19 cellular contexts compared by ENCODE assay signal in the genomic region with DNA sequence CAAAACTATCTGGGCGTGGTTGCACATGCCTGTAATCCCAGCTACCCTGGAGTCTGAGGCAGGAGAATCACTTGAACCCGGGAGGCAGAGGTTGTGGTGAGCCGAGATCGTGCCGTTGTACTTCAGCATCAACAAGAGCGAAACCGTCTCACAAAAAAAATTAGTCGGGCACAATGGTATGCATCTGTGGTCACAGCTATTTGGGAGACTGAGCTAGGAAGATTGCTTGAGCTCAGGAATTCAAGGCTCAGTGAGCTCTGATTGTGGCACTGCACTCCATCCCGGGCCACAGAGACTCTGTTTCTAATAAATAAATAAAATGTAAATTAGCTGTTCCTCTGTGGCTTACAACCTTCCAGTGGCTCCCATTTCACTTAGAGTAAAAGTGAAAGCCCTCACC. TPM values are rescaled to one million over a fixed set of nuclear protein-coding genes. Genes with fewer than 3 reads are reported as not detected.
A peak's percentile ranks its signal among the peaks of the same experiment; 100 is the strongest.
DNase-seq lines count a peak whose midpoint lies in the region; ATAC-seq, FAIRE-seq and TF ChIP-seq lines count a peak whose summit lies in the region.
"Had no signal": no experiment of that assay in that cellular context is flagged by ENCODE, and none has a peak within 500 bp of the region (broad histone marks: within the 10 kb centered on the region; RNA-seq: fewer than 3 reads in every experiment).

No MANE protein-coding gene starts in this region.

- H2BK120ac ChIP-seq in IMR-90 (ENCODE audit: low read depth, low read length) = no peak overlapping the region

- no peak overlapping the region for H3K23ac ChIP-seq in IMR-90 (ENCODE audit: low read depth, low read length)

- no peak overlapping the region for H3K4me2 ChIP-seq in IMR-90 (ENCODE audit: low read depth, low read length)

- DNase-seq in BJ (ENCODE audit: low read depth) (peak; percentile 12), IMR-90 (peak; percentile 44), astrocyte of the spinal cord (ENCODE audit: low read depth, low spot score) (peak; percentile 41), myocyte (ENCODE audit: low read depth) (peak; percentile 24), DMS 273 treated with DMSO at 0.1 percent for 48 hours (lab: John Stamatoyannopoulos, UW) (no peak), NAMALWA (ENCODE audit: low spot score) (no peak), GM19239 (ENCODE audit: insufficient read length, low spot score) (no peak)
- DNase-seq: activated effector memory CD4-positive, alpha-beta T cell treated with anti-CD3 and anti-CD28 coated beads, Interleukin-2, amount 50 U/mL, for 16 hours; AML-193; amygdala; left lung; MG63; NCI-H1930; NCI-H446 treated with DMSO at 0.1 percent for 48 hours; substantia nigra had no signal

- H3K9me3 ChIP-seq in IMR-90 (ENCODE audit: control insufficient read depth, insufficient read depth, low read length) = no peaks in the 10 kb centered on the region
- H3K9me3 ChIP-seq: left lung, MG63 had no signal

- H4K91ac ChIP-seq in IMR-90 (ENCODE audit: insufficient read depth, low read depth, low read length) = no peak overlapping the region

- H3K27me3 ChIP-seq in BJ (ENCODE audit: control insufficient read depth, insufficient read depth, low read length) = no peaks in the 10 kb centered on the region
- H3K27me3 ChIP-seq in IMR-90 (ENCODE audit: control insufficient read depth, insufficient read depth, low read length) = no peaks in the 10 kb centered on the region
- H3K27me3 ChIP-seq: left lung, MG63 had no signal

- H2AK9ac ChIP-seq in IMR-90 (replicated peaks; ENCODE audit: low read depth, low read length, poor library complexity) = no peak overlapping the region

- H3K56ac ChIP-seq in IMR-90 (ENCODE audit: extremely low read depth, insufficient read depth, low read length) = no peak overlapping the region

- H2BK15ac ChIP-seq in IMR-90 (ENCODE audit: low read depth, low read length) = no peak overlapping the region

- in situ Hi-C loops in IMR-90 (cut with MboI; ENCODE audit: low sequenced_read_pairs) = no loop called here
- in situ Hi-C loops in astrocyte of the spinal cord (cut with HindIII; ENCODE audit: low sequenced_read_pairs) = no loop called here

- ATAC-seq in IMR-90 (ENCODE audit: low read depth) (peak; percentile 77), HG03520 (IDR thresholded peaks at IDR 0.05; ENCODE audit: unreplicated experiment) (no peak)
- ATAC-seq: left lung, sciatic nerve had no signal

- peaks cover 5% of the 10 kb centered on the region; the same call in 1 of the 2 replicates for H3K4me1 ChIP-seq in IMR-90 (ENCODE audit: control insufficient read depth, insufficient read depth, low read length)

- TF ChIP-seq CTCF in BJ (IDR thresholded peaks at IDR 0.05; ENCODE audit: insufficient read depth, low read depth, low read length) = no peak
- no peak for TF ChIP-seq CTCF in IMR-90 (conservative IDR thresholded peaks at IDR 0.05; ENCODE audit: low read depth, low read length)
- no peak for TF ChIP-seq CTCF in astrocyte of the spinal cord (IDR thresholded peaks at IDR 0.05; ENCODE audit: low read depth, low read length)

- no peak overlapping the region for H3K14ac ChIP-seq in IMR-90 (replicated peaks; ENCODE audit: low read depth, low read length)

- H2BK5ac ChIP-seq in IMR-90 (ENCODE audit: low read depth, low read length, poor library complexity, severe bottlenecking) = no peak overlapping the region

- H3K79me1 ChIP-seq in IMR-90 (ENCODE audit: low read depth in 1 of 2, low read length in 2 of 2) = peaks cover 49 to 82% of the 10 kb centered on the region in 2 experiments

- dilution Hi-C loops in IMR-90 (cut with HindIII; ENCODE audit: low sequenced_read_pairs, unreplicated experiment) = no loop called here

- no peak for TF ChIP-seq POLR2A in IMR-90 (IDR thresholded peaks at IDR 0.05; ENCODE audit: low read depth, low read length)

- H2AFZ ChIP-seq in IMR-90 (replicated peaks; ENCODE audit: low read length, poor library complexity) = no peak overlapping the region

- no peak overlapping the region for H2BK20ac ChIP-seq in IMR-90 (ENCODE audit: low read depth, low read length)

- H3K9ac ChIP-seq in IMR-90 (ENCODE audit: low read depth, low read length) = no peak overlapping the region

- peaks cover 13% of the 10 kb centered on the region; the same call in 1 of the 2 replicates for H3K9me1 ChIP-seq in IMR-90 (ENCODE audit: insufficient read depth, low read length)

- H3K4me3 ChIP-seq in BJ (ENCODE audit: low read depth, low read length) (no peak overlapping the region), IMR-90 (ENCODE audit: insufficient read depth, low read depth, low read length) (no peak overlapping the region), astrocyte of the spinal cord (ENCODE audit: low read depth, low read length) (no peak overlapping the region)
- H3K4me3 ChIP-seq: left lung, MG63 had no signal

- peaks cover 63% of the 10 kb centered on the region for H4K20me1 ChIP-seq in IMR-90 (ENCODE audit: insufficient read depth, low read length)

- H3K4ac ChIP-seq in IMR-90 (ENCODE audit: low read depth, low read length) = no peak overlapping the region

- H4K5ac ChIP-seq in IMR-90 (ENCODE audit: low read depth, low read length) = no peak overlapping the region

- BruUV-seq in IMR-90 (replicated peaks; lab: Mats Ljungman, UMichigan) = no TSS peak

- intact Hi-C loops in IMR-90 (cut with micrococcal nuclease) = no loop called here

- FAIRE-seq in GM19239 (lab: Jason Lieb, UNC) = no peak
- FAIRE-seq: frontal cortex, GM18507 had no signal

- H2AK5ac ChIP-seq in IMR-90 (ENCODE audit: low read depth, low read length) = no peak overlapping the region

- POLR2A ChIA-PET in BJ (lab: Charles Lee) (interaction anchor here (0.5 kb wide), 1 partner anchor 15 kb away, joined by 16 read pairs; no protein-coding TSS in a partner anchor), IMR-90 (lab: Charles Lee; ENCODE audit: unreplicated experiment) (no interaction called here)

- H3K18ac ChIP-seq in IMR-90 (ENCODE audit: low read depth, low read length) = no peak overlapping the region

- H3K36me3 ChIP-seq in BJ (ENCODE audit: control insufficient read depth, insufficient read depth, low read length) (no peaks in the 10 kb centered on the region; the same call in 1 of the 2 replicates), IMR-90 (ENCODE audit: control insufficient read depth, insufficient read depth, low read length) (peaks cover 1% of the 10 kb centered on the region; the same call in 1 of the 2 replicates)
- H3K36me3 ChIP-seq: left lung, MG63 had no signal

- no peak for TF ChIP-seq RAD21 in IMR-90 (IDR thresholded peaks at IDR 0.05; ENCODE audit: low read length)

- no peak overlapping the region for H4K8ac ChIP-seq in IMR-90 (ENCODE audit: low read depth in 2 of 2, low read length in 2 of 2)

- H3K27ac ChIP-seq in IMR-90 (ENCODE audit: insufficient read depth, low read length) = no peak overlapping the region
- H3K27ac ChIP-seq: left lung had no signal

- WGBS in IMR-90 (ENCODE audit: extremely low coverage in 2 of 2, insufficient read length in 1 of 2), 2 experiments = 80% methylated on average over 1 of the region's 9 CpGs; no CpG with 5 or more reads in 1 of the 2 experiments

- CTCF ChIA-PET in BJ (lab: Yijun Ruan, JAX) = interaction anchor here (1.1 kb wide), 1 partner anchor 11 kb away, joined by 3 read pairs; no protein-coding TSS in a partner anchor
- CTCF ChIA-PET in IMR-90 (lab: Yijun Ruan, JAX) = no interaction called here

TF ChIP-seq in IMR-90, 13 proteins besides CTCF, POLR2A, EP300 and RAD21:
- TF ChIP-seq FOS (IDR thresholded peaks at IDR 0.05; ENCODE audit: low read depth, low read length) (no peak), BHLHE40 (IDR thresholded peaks at IDR 0.05; ENCODE audit: low read depth, low read length) (no peak), RCOR1 (IDR thresholded peaks at IDR 0.05; ENCODE audit: insufficient replicate concordance, low read length) (no peak), SMC3 (IDR thresholded peaks at IDR 0.05; ENCODE audit: low read depth, low read length) (no peak), NFE2L2 (IDR thresholded peaks at IDR 0.05; ENCODE audit: low read depth, low read length) (no peak), MAZ (IDR thresholded peaks at IDR 0.05; ENCODE audit: borderline replicate concordance, low read depth, low read length) (no peak), CEBPB (IDR thresholded peaks at IDR 0.05; ENCODE audit: low read depth, low read length) (no peak), MXI1 (IDR thresholded peaks at IDR 0.05; ENCODE audit: borderline replicate concordance, low read depth, low read length) (no peak), MAFK (IDR thresholded peaks at IDR 0.05; ENCODE audit: low read depth, low read length) (no peak), CHD1 (IDR thresholded peaks at IDR 0.05; ENCODE audit: low read depth, low read length) (no peak)
- TF ChIP-seq, protein P1, sequence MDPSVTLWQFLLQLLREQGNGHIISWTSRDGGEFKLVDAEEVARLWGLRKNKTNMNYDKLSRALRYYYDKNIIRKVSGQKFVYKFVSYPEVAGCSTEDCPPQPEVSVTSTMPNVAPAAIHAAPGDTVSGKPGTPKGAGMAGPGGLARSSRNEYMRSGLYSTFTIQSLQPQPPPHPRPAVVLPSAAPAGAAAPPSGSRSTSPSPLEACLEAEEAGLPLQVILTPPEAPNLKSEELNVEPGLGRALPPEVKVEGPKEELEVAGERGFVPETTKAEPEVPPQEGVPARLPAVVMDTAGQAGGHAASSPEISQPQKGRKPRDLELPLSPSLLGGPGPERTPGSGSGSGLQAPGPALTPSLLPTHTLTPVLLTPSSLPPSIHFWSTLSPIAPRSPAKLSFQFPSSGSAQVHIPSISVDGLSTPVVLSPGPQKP (IDR thresholded peaks at IDR 0.05; ENCODE audit: borderline replicate concordance, low read depth, low read length) = no peak
- TF ChIP-seq, protein P2, sequence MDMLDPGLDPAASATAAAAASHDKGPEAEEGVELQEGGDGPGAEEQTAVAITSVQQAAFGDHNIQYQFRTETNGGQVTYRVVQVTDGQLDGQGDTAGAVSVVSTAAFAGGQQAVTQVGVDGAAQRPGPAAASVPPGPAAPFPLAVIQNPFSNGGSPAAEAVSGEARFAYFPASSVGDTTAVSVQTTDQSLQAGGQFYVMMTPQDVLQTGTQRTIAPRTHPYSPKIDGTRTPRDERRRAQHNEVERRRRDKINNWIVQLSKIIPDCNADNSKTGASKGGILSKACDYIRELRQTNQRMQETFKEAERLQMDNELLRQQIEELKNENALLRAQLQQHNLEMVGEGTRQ (IDR thresholded peaks at IDR 0.05; ENCODE audit: low read depth, low read length) = no peak
TF ChIP-seq in IMR-90: peak in this region for 0.

RNA-seq across cellular contexts. Expression of a gene that starts 28.0 kb away (rescaled TPM):
- polyA plus RNA-seq in BJ (2011; rRNA removed) = 7.9 and 11.8 TPM in 2 replicates
- polyA minus RNA-seq in BJ (2011; rRNA and poly(A)+ RNA removed) = 11.2 and 11.8 TPM in 2 replicates
- 9.0 and 11.4 TPM in 2 replicates for total RNA-seq in IMR-90 (2012; rRNA removed)
- 8.8 and 11.2 TPM in 2 replicates for polyA plus RNA-seq in IMR-90 (2012; rRNA removed)
- 4.6 and 5.3 TPM in 2 replicates for polyA plus RNA-seq in IMR-90 (2012; cell fraction: cytosol; rRNA removed)
- polyA plus RNA-seq in IMR-90 (2012; cell fraction: nucleus; rRNA removed; ENCODE audit: low replicate concordance) = 5.2 and 18.9 TPM in 2 replicates
- total RNA-seq in myocyte = 17.1 and 17.7 TPM in 2 replicates
- polyA plus RNA-seq in myocyte (2012) = 8.4 TPM

Comparison
In these comparisons a context has a peak if more than half of its experiments do, and no peak if none do; other contexts are left out.
1. DNase-seq: peak in BJ (single experiment), IMR-90 (single experiment), astrocyte of the spinal cord (single experiment) and myocyte (single experiment); none in DMS 273 treated with DMSO at 0.1 percent for 48 hours (single experiment), NAMALWA (single experiment) and GM19239 (single experiment).